ENCODE assay signal across 13 cellular contexts in genomic region chr10:26000971-26001370, GRCh38.
DNase-seq lines count a peak whose midpoint lies in the region; ATAC-seq and TF ChIP-seq lines count a peak whose summit lies in the region.
"Had no signal": no experiment of that assay in that cellular context is flagged by ENCODE, and none has a peak within 500 bp of the region (broad histone marks: within the 10 kb centered on the region; RNA-seq: fewer than 3 reads in every experiment).

No MANE protein-coding gene starts in this region.

- POLR2A ChIA-PET in activated CD8-positive, alpha-beta T cell treated with anti-CD3 and anti-CD28 coated beads for 36 hours (lab: Charles Lee), result no interaction called here

- H3K4me3 ChIP-seq in WERI-Rb-1 (ENCODE audit: low read depth, low read length), result no peak overlapping the region

- no peak for ATAC-seq in activated CD8-positive, alpha-beta T cell treated with anti-CD3 and anti-CD28 coated beads for 36 hours

- no peaks in the 10 kb centered on the region for H3K9me3 Mint-ChIP-seq in activated CD8-positive, alpha-beta T cell treated with anti-CD3 and anti-CD28 coated beads for 36 hours

- no peaks in the 10 kb centered on the region for H3K36me3 ChIP-seq in WERI-Rb-1

- intact Hi-C loops in activated CD8-positive, alpha-beta T cell treated with anti-CD3 and anti-CD28 coated beads for 36 hours (cut with micrococcal nuclease), result no loop called here

- H3K9me3 ChIP-seq in WERI-Rb-1 (ENCODE audit: severe bottlenecking), result no peaks in the 10 kb centered on the region

- H3K36me3 Mint-ChIP-seq in activated CD8-positive, alpha-beta T cell treated with anti-CD3 and anti-CD28 coated beads for 36 hours (ENCODE audit: low read depth), result no peaks in the 10 kb centered on the region
- H3K36me3 Mint-ChIP-seq: CD4-positive, CD25-positive, alpha-beta regulatory T cell had no signal

- H3K27me3 ChIP-seq in WERI-Rb-1 (ENCODE audit: insufficient read depth, low read depth, severe bottlenecking), result no peaks in the 10 kb centered on the region

- CTCF ChIA-PET in activated CD8-positive, alpha-beta T cell treated with anti-CD3 and anti-CD28 coated beads for 36 hours (lab: Charles Lee), result no interaction called here

- no peaks in the 10 kb centered on the region for H3K4me1 Mint-ChIP-seq in activated CD8-positive, alpha-beta T cell treated with anti-CD3 and anti-CD28 coated beads for 36 hours (ENCODE audit: low read depth)
- H3K4me1 Mint-ChIP-seq: CD4-positive, CD25-positive, alpha-beta regulatory T cell; IgD-negative memory B cell had no signal

- H3K27me3 Mint-ChIP-seq in activated CD8-positive, alpha-beta T cell treated with anti-CD3 and anti-CD28 coated beads for 36 hours, result peaks cover 1% of the 10 kb centered on the region
- H3K27me3 Mint-ChIP-seq: CD4-positive, CD25-positive, alpha-beta regulatory T cell had no signal

- TF ChIP-seq CTCF in WERI-Rb-1 (IDR thresholded peaks at IDR 0.05; ENCODE audit: low read depth, low read length), result no peak
- TF ChIP-seq CTCF in activated CD8-positive, alpha-beta T cell treated with anti-CD3 and anti-CD28 coated beads for 36 hours (IDR thresholded peaks at IDR 0.05), result no peak

- H3K27ac ChIP-seq in WERI-Rb-1, result no peak overlapping the region

- H3K4me3 Mint-ChIP-seq in activated CD8-positive, alpha-beta T cell treated with anti-CD3 and anti-CD28 coated beads for 36 hours, result no peak overlapping the region
- H3K4me3 Mint-ChIP-seq: IgD-negative memory B cell had no signal

- no peak overlapping the region for H3K27ac Mint-ChIP-seq in activated CD8-positive, alpha-beta T cell treated with anti-CD3 and anti-CD28 coated beads for 36 hours
- H3K27ac Mint-ChIP-seq: CD4-positive, CD25-positive, alpha-beta regulatory T cell; IgD-negative memory B cell had no signal

- DNase-seq in Daoy (ENCODE audit: low read depth) (peak; percentile 41), HT1080 (ENCODE audit: low read depth) (peak; percentile 36), glomerular visceral epithelial cell (ENCODE audit: extremely low spot score) (peak; percentile 80), WERI-Rb-1 (no peak)
- DNase-seq in stimulated activated CD4-positive, alpha-beta T cell treated with anti-CD3 and anti-CD28 coated beads, Interleukin-4, amount 100 ng/mL, for 4 hours, result no peak
- no peak for DNase-seq in activated CD4-positive, alpha-beta T cell treated with anti-CD3 and anti-CD28 coated beads for 4 hours
- no peak for DNase-seq in activated CD8-positive, alpha-beta T cell treated with anti-CD3 and anti-CD28 coated beads for 36 hours
- DNase-seq: Calu3; CD4-positive, CD25-positive, alpha-beta regulatory T cell; DMS79 treated with DMSO at 0.1 percent for 48 hours; H7; KG1 had no signal

Comparison
In these comparisons a context has a peak if more than half of its experiments do, and no peak if none do; other contexts are left out.
1. DNase-seq: peak in Daoy (single experiment), HT1080 (single experiment) and glomerular visceral epithelial cell (single experiment); none in stimulated activated CD4-positive, alpha-beta T cell treated with anti-CD3 and anti-CD28 coated beads, Interleukin-4, amount 100 ng/mL, for 4 hours (0 of 2), activated CD4-positive, alpha-beta T cell treated with anti-CD3 and anti-CD28 coated beads for 4 hours (0 of 2), WERI-Rb-1 (single experiment) and activated CD8-positive, alpha-beta T cell treated with anti-CD3 and anti-CD28 coated beads for 36 hours (single experiment).